11 cellular contexts compared by ENCODE assay signal in the genomic region with DNA sequence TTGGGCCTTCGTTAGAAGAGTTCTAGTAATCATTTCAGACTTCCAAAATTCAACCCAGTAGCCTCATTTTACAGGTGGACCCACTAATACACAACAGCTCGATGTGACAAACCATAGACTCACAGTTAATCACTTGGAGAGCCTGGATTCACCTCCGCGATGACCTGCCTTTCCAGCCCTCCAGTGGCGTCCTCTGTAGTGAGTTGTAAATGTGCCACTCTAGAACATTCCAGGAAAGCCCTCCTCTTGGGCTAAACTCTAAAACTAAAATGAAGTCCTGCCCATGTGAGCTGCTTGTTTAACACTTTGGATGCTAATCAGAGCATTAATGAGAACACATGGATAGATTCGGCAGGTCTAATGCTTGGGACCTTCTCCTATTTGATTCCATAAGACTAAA.
DNase-seq lines count a peak whose midpoint lies in the region; ATAC-seq, FAIRE-seq and TF ChIP-seq lines count a peak whose summit lies in the region.
"Had no signal": no experiment of that assay in that cellular context is flagged by ENCODE, and none has a peak within 500 bp of the region (broad histone marks: within the 10 kb centered on the region; RNA-seq: fewer than 3 reads in every experiment).

No MANE protein-coding gene starts in this region.

- H3K27ac ChIP-seq in A549 = peak overlapping the region; percentile 92 to 93
- H3K27ac ChIP-seq: foreskin keratinocyte had no signal

- TF ChIP-seq CTCF in A549 (IDR thresholded peaks at IDR 0.05) = no peak
- no peak for TF ChIP-seq CTCF in brain (conservative IDR thresholded peaks at IDR 0.05)
- no peak for TF ChIP-seq CTCF in nephron (IDR thresholded peaks at IDR 0.05; ENCODE audit: unreplicated experiment in 3 of 3)

- no peak for FAIRE-seq in A549 (lab: Jason Lieb, UNC)

- H3K27me3 Mint-ChIP-seq in brain = no peaks in the 10 kb centered on the region
- H3K27me3 Mint-ChIP-seq in nephron (ENCODE audit: low read depth) = no peaks in the 10 kb centered on the region

- WGBS in A549 (ENCODE audit: missing lambda C conversion rate) = 92% methylated on average over 6 of the region's 6 CpGs

- ATAC-seq in A549 = no peak
- ATAC-seq in HG03159 (IDR thresholded peaks at IDR 0.05; ENCODE audit: unreplicated experiment) = no peak

- DNase-seq in A549 (ENCODE audit: low read depth in 1 of 2, low spot score in 1 of 2) = no peak
- DNase-seq in HEK293T (ENCODE audit: extremely low spot score) = no peak
- no peak for DNase-seq in T1000 (lab: John Stamatoyannopoulos, UW)
- DNase-seq in NCI-H526 treated with DMSO at 0.1 percent for 48 hours (lab: John Stamatoyannopoulos, UW) = no peak
- DNase-seq in glomerular visceral epithelial cell (ENCODE audit: extremely low spot score) = no peak
- DNase-seq: central memory CD4-positive, alpha-beta T cell; foreskin keratinocyte; mesendoderm had no signal

- H3K4me3 Mint-ChIP-seq in brain (peak overlapping the region in 1 of 5 experiments; percentile 8), nephron (no peak overlapping the region)

- H3K4me3 ChIP-seq in A549 = no peak overlapping the region

- no peak for TF ChIP-seq POLR2A in A549 (IDR thresholded peaks at IDR 0.05; ENCODE audit: low read length)

- H3K4me1 Mint-ChIP-seq in brain (peaks cover 83% of the 10 kb centered on the region), nephron (peaks cover 96% of the 10 kb centered on the region)

- peaks cover 30% of the 10 kb centered on the region for H3K36me3 Mint-ChIP-seq in brain
- H3K36me3 Mint-ChIP-seq in nephron (ENCODE audit: low read depth) = peaks cover 9% of the 10 kb centered on the region

- POLR2A ChIA-PET in A549 (lab: Yijun Ruan, JAX) (interaction anchor here (1.0 to 4.0 kb wide), 6 partner anchors 40 to 141 kb away, joined by 3 to 54 read pairs (median 6); partner anchors contain the start of gene DHRS3), HEK293T (lab: Yijun Ruan, JAX) (interaction anchor here (1.5 to 2.5 kb wide), 2 partner anchors 139 to 142 kb away, joined by 4 to 18 read pairs; partner anchors contain the start of gene DHRS3)

- no peak for TF ChIP-seq EP300 in A549 (IDR thresholded peaks at IDR 0.05)

- CTCF ChIA-PET in A549 (lab: Yijun Ruan, JAX) (interaction anchor here (1.1 kb wide), 1 partner anchor 38 kb away, joined by 4 read pairs; no protein-coding TSS in a partner anchor), HEK293T (lab: Yijun Ruan, JAX) (interaction anchor here (0.6 kb wide), 1 partner anchor 176 kb away, joined by 3 read pairs; no protein-coding TSS in a partner anchor)

- H3K4me1 ChIP-seq in A549 = peaks cover 70% of the 10 kb centered on the region

- H3K27ac Mint-ChIP-seq in brain (peak overlapping the region in 3 of 5 experiments; percentile 83 to 95 (median 86)), nephron (peak overlapping the region; percentile 88 to 95 (median 94))

- H3K9me3 Mint-ChIP-seq in brain = no peaks in the 10 kb centered on the region
- H3K9me3 Mint-ChIP-seq in nephron = no peaks in the 10 kb centered on the region

- H3K4me2 ChIP-seq in A549 = peak overlapping the region; percentile 72

- no peak for TF ChIP-seq RAD21 in A549 (conservative IDR thresholded peaks at IDR 0.05 in 1 of 2, IDR thresholded peaks at IDR 0.05 in 1 of 2)

- peaks cover 6% of the 10 kb centered on the region; the same call in 1 of the 3 replicates for H3K9me3 ChIP-seq in A549

TF ChIP-seq in A549, 52 proteins besides CTCF, POLR2A, EP300 and RAD21:
- TF ChIP-seq BHLHE40 (IDR thresholded peaks at IDR 0.05; ENCODE audit: low read depth, low read length) (no peak), ELK1 (IDR thresholded peaks at IDR 0.05; ENCODE audit: low read depth, low read length) (no peak), HEYL (CRISPR knock-in tag; IDR thresholded peaks at IDR 0.05) (no peak), HOXB13 (CRISPR knock-in tag; IDR thresholded peaks at IDR 0.05; ENCODE audit: low read depth) (no peak), CBX2 (IDR thresholded peaks at IDR 0.05; ENCODE audit: borderline replicate concordance, low read depth) (no peak), ZFP36 (IDR thresholded peaks at IDR 0.05; ENCODE audit: borderline replicate concordance, partially characterized antibody) (no peak), HMGXB4 (CRISPR knock-in tag; IDR thresholded peaks at IDR 0.05; ENCODE audit: borderline replicate concordance) (no peak)

TF ChIP-seq in HEK293T, 16 proteins besides CTCF, POLR2A, EP300 and RAD21:
- no peak for TF ChIP-seq FOXA1 (IDR thresholded peaks at IDR 0.05)
- TF ChIP-seq SUZ12 (IDR thresholded peaks at IDR 0.05) = no peak
- TF ChIP-seq PKNOX1 (IDR thresholded peaks at IDR 0.05) = peak; percentile 61
TF ChIP-seq in HEK293T: peak in this region for 1.
